Comparison of ENCODE assay signal across 1 cellular context in genomic region chr7:55571534-55572377, GRCh38.
TF ChIP-seq lines count a peak whose summit lies in the region.

No MANE protein-coding gene starts in this region.

TF ChIP-seq in K562, 482 proteins besides CTCF, POLR2A, EP300 and RAD21 (continued from another document and continues in another):
- TF ChIP-seq HES1 (IDR thresholded peaks at IDR 0.05; ENCODE audit: low read depth) (no peak), FOXK1 (CRISPR knock-in tag; IDR thresholded peaks at IDR 0.05; ENCODE audit: borderline replicate concordance) (no peak), NEUROD1 (IDR thresholded peaks at IDR 0.05; ENCODE audit: borderline replicate concordance, low read depth, low read length, partially characterized antibody) (peak; percentile 26), NR3C1 (CRISPR knock-in tag; IDR thresholded peaks at IDR 0.05) (no peak), MAFF (IDR thresholded peaks at IDR 0.05; ENCODE audit: low read length) (no peak), SMAD2 (IDR thresholded peaks at IDR 0.05; ENCODE audit: low read depth, low read length) (no peak), NCOA4 (IDR thresholded peaks at IDR 0.05; ENCODE audit: partially characterized antibody) (no peak), RREB1 (CRISPR knock-in tag; IDR thresholded peaks at IDR 0.05) (peak; percentile 75; the same call in 1 of the 2 replicates), SUPT5H (IDR thresholded peaks at IDR 0.05) (peak; percentile 63; the same call in 1 of the 2 replicates), GABPA (tag; conservative IDR thresholded peaks at IDR 0.05; ENCODE audit: low read depth) (peak; percentile 56; the same call in 1 of the 2 replicates), RFX1 (IDR thresholded peaks at IDR 0.05) (no peak), ZNF717 (CRISPR knock-in tag; IDR thresholded peaks at IDR 0.05) (no peak), CSDE1 (IDR thresholded peaks at IDR 0.05) (no peak), ZNF592 (IDR thresholded peaks at IDR 0.05) (no peak; the same call in 1 of the 2 replicates), MCM3 (IDR thresholded peaks at IDR 0.05) (no peak), GTF2F1 (IDR thresholded peaks at IDR 0.05; ENCODE audit: low read depth, low read length) (no peak), CCNT2 (IDR thresholded peaks at IDR 0.05; ENCODE audit: borderline replicate concordance, extremely low read depth, insufficient read length, low read depth, low read length) (peak; percentile 28), SMARCC2 (IDR thresholded peaks at IDR 0.05; ENCODE audit: low read depth) (no peak), MYBL2 (IDR thresholded peaks at IDR 0.05; ENCODE audit: low read depth) (no peak), MYBL2 (CRISPR knock-in tag; IDR thresholded peaks at IDR 0.05; ENCODE audit: borderline replicate concordance) (no peak), POLR3G (IDR thresholded peaks at IDR 0.05; ENCODE audit: extremely low read depth, insufficient read length, insufficient replicate concordance) (no peak), NCOR1 (IDR thresholded peaks at IDR 0.05) (no peak), ZNF668 (CRISPR knock-in tag; IDR thresholded peaks at IDR 0.05) (no peak), GATAD2A (IDR thresholded peaks at IDR 0.05) (no peak), ZNF707 (CRISPR knock-in tag; conservative IDR thresholded peaks at IDR 0.05) (no peak), ZNF212 (CRISPR knock-in tag; IDR thresholded peaks at IDR 0.05) (no peak), ZNF239 (CRISPR knock-in tag; IDR thresholded peaks at IDR 0.05) (no peak), CHD1 (IDR thresholded peaks at IDR 0.05; ENCODE audit: low read length) (no peak), RBM14 (IDR thresholded peaks at IDR 0.05; ENCODE audit: borderline replicate concordance, insufficient read depth, low read depth, low read length) (no peak), SNAPC5 (CRISPR knock-in tag; IDR thresholded peaks at IDR 0.05) (no peak), FOXA1 (IDR thresholded peaks at IDR 0.05; ENCODE audit: borderline replicate concordance) (no peak), POU5F1 (IDR thresholded peaks at IDR 0.05; ENCODE audit: borderline replicate concordance, low read depth, low read length, partially characterized antibody) (no peak), ZNF124 (CRISPR knock-in tag; IDR thresholded peaks at IDR 0.05) (no peak), POLR3A (IDR thresholded peaks at IDR 0.05; ENCODE audit: borderline replicate concordance, extremely low read depth, insufficient read depth, insufficient read length) (no peak), MXD1 (CRISPR knock-in tag; IDR thresholded peaks at IDR 0.05; ENCODE audit: borderline replicate concordance, poor library complexity, severe bottlenecking) (no peak), TAF7 (tag; IDR thresholded peaks at IDR 0.05) (no peak), CREB1 (IDR thresholded peaks at IDR 0.05) (no peak), CREB1 (CRISPR knock-in tag; IDR thresholded peaks at IDR 0.05) (0 out of 2 replicates have a peak, but pooled peaks have one; percentile 13), CBFB (CRISPR knock-in tag; IDR thresholded peaks at IDR 0.05) (no peak), IFI16 (CRISPR knock-in tag; IDR thresholded peaks at IDR 0.05) (no peak), TFAM (CRISPR knock-in tag; conservative IDR thresholded peaks at IDR 0.05) (no peak), TEAD4 (IDR thresholded peaks at IDR 0.05; ENCODE audit: low read length) (no peak), TEAD4 (CRISPR knock-in tag; IDR thresholded peaks at IDR 0.05; ENCODE audit: borderline replicate concordance) (no peak), DDX20 (tag; IDR thresholded peaks at IDR 0.05; ENCODE audit: low read depth) (no peak), ZNF583 (CRISPR knock-in tag; IDR thresholded peaks at IDR 0.05) (no peak), CEBPG (CRISPR knock-in tag; IDR thresholded peaks at IDR 0.05) (no peak), CEBPG (tag; conservative IDR thresholded peaks at IDR 0.05 in 1 of 2, IDR thresholded peaks at IDR 0.05 in 1 of 2) (no peak), ZBTB7A (IDR thresholded peaks at IDR 0.05; ENCODE audit: borderline replicate concordance, control insufficient read depth, low read depth, low read length) (0 out of 2 replicates have a peak, but pooled peaks have one; percentile 47), HMG20A (CRISPR knock-in tag; conservative IDR thresholded peaks at IDR 0.05) (no peak), HOMEZ (CRISPR knock-in tag; IDR thresholded peaks at IDR 0.05) (no peak)
- TF ChIP-seq, protein P1, sequence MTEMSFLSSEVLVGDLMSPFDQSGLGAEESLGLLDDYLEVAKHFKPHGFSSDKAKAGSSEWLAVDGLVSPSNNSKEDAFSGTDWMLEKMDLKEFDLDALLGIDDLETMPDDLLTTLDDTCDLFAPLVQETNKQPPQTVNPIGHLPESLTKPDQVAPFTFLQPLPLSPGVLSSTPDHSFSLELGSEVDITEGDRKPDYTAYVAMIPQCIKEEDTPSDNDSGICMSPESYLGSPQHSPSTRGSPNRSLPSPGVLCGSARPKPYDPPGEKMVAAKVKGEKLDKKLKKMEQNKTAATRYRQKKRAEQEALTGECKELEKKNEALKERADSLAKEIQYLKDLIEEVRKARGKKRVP (CRISPR knock-in tag; IDR thresholded peaks at IDR 0.05), result no peak
- TF ChIP-seq, protein P2, sequence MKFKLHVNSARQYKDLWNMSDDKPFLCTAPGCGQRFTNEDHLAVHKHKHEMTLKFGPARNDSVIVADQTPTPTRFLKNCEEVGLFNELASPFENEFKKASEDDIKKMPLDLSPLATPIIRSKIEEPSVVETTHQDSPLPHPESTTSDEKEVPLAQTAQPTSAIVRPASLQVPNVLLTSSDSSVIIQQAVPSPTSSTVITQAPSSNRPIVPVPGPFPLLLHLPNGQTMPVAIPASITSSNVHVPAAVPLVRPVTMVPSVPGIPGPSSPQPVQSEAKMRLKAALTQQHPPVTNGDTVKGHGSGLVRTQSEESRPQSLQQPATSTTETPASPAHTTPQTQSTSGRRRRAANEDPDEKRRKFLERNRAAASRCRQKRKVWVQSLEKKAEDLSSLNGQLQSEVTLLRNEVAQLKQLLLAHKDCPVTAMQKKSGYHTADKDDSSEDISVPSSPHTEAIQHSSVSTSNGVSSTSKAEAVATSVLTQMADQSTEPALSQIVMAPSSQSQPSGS (CRISPR knock-in tag; IDR thresholded peaks at IDR 0.05), result no peak
- TF ChIP-seq, protein P3, sequence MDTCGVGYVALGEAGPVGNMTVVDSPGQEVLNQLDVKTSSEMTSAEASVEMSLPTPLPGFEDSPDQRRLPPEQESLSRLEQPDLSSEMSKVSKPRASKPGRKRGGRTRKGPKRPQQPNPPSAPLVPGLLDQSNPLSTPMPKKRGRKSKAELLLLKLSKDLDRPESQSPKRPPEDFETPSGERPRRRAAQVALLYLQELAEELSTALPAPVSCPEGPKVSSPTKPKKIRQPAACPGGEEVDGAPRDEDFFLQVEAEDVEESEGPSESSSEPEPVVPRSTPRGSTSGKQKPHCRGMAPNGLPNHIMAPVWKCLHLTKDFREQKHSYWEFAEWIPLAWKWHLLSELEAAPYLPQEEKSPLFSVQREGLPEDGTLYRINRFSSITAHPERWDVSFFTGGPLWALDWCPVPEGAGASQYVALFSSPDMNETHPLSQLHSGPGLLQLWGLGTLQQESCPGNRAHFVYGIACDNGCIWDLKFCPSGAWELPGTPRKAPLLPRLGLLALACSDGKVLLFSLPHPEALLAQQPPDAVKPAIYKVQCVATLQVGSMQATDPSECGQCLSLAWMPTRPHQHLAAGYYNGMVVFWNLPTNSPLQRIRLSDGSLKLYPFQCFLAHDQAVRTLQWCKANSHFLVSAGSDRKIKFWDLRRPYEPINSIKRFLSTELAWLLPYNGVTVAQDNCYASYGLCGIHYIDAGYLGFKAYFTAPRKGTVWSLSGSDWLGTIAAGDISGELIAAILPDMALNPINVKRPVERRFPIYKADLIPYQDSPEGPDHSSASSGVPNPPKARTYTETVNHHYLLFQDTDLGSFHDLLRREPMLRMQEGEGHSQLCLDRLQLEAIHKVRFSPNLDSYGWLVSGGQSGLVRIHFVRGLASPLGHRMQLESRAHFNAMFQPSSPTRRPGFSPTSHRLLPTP (IDR thresholded peaks at IDR 0.05; ENCODE audit: borderline replicate concordance, extremely low read depth, insufficient read length), result no peak
